8 cellular contexts compared by ENCODE assay signal in the genomic region with DNA sequence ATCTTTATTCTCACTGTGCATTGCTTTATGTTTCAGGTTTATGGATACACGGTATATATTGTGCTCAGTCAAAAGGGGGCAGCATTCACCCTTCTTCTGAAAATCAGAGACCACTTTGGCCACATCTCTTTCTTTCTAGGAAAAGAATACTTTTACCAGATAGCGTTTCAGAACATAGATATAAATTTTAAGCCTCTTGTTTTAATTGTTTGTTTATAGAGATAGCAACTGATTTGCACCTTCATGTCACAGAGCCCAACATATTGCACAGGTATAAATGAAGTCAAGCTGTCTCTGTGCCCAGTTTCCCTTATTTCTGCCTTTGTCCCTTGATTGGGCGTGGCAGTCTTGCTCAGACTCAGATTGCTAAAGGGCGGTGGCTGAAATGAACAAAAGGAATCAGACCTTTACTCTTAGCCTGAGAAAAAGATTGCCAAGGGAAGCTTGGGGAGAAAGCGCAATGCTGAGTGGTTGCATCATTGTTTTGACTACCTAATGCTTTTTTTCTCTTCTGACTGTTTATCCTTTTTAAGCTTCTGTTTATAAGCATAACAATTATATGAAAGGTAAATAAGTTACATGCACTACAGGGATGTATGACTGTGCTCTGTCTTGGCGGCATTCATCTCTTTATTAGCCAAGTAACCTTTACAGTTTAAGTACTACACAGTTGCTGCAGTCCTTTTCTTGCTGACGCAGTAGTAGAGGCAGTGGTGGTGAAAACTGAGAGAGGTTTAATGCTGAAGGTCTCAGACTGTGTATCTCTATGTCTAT.
DNase-seq lines count a peak whose midpoint lies in the region; ATAC-seq and TF ChIP-seq lines count a peak whose summit lies in the region.

No MANE protein-coding gene starts in this region.

- peak in 1 of 3 donors; percentile 52 for ATAC-seq in natural killer cell
- no peak for ATAC-seq in natural killer cell treated with Interleukin-12 subunit alpha and Interleukin-12 subunit beta and Interleukin-15 and Interleukin-18, amount 100 ng/mL, for 72 hours
- ATAC-seq in stimulated activated naive CD8-positive, alpha-beta T cell treated with anti-CD3 and anti-CD28 coated beads, Interleukin-15, Interleukin-2, amounts not matched to agents 100 U/mL and 50 U/mL, for 24 hours = no peak

- no peak for DNase-seq in natural killer cell
- no peak for DNase-seq in natural killer cell treated with Interleukin-12 subunit alpha and Interleukin-12 subunit beta and Interleukin-15 and Interleukin-18, amount 100 ng/mL, for 72 hours (ENCODE audit: low spot score)
- peak; percentile 82 for DNase-seq in HT1080 (ENCODE audit: low read depth)
- peak; percentile 83 for DNase-seq in NCI-H69 (lab: John Stamatoyannopoulos, UW)
- peak; percentile 53 for DNase-seq in brain pericyte (ENCODE audit: low read depth, low spot score)
- DNase-seq in iris pigment epithelial cell (ENCODE audit: low read depth) = peak; percentile 68
- DNase-seq in stimulated activated naive CD8-positive, alpha-beta T cell treated with anti-CD3 and anti-CD28 coated beads, Interleukin-15, Interleukin-2, amounts not matched to agents 100 U/mL and 50 U/mL, for 24 hours = peak; percentile 25
- DNase-seq in GM19240 (ENCODE audit: insufficient read length, low spot score) = no peak

- no peak overlapping the region for H3K4me3 Mint-ChIP-seq in natural killer cell
- no peak overlapping the region for H3K4me3 Mint-ChIP-seq in natural killer cell treated with Interleukin-12 subunit alpha and Interleukin-12 subunit beta and Interleukin-15 and Interleukin-18, amount 100 ng/mL, for 72 hours

- no peaks in the 10 kb centered on the region for H3K36me3 Mint-ChIP-seq in natural killer cell
- H3K36me3 Mint-ChIP-seq in natural killer cell treated with Interleukin-12 subunit alpha and Interleukin-12 subunit beta and Interleukin-15 and Interleukin-18, amount 100 ng/mL, for 72 hours = no peaks in the 10 kb centered on the region

- peaks cover 9 to 35% of the 10 kb centered on the region in 2 donors for H3K27me3 Mint-ChIP-seq in natural killer cell (ENCODE audit: low read depth in 2 of 2)
- peaks cover 4 to 8% of the 10 kb centered on the region in 2 donors for H3K27me3 Mint-ChIP-seq in natural killer cell treated with Interleukin-12 subunit alpha and Interleukin-12 subunit beta and Interleukin-15 and Interleukin-18, amount 100 ng/mL, for 72 hours

- H3K4me1 Mint-ChIP-seq in natural killer cell = no peaks in the 10 kb centered on the region
- H3K4me1 Mint-ChIP-seq in natural killer cell treated with Interleukin-12 subunit alpha and Interleukin-12 subunit beta and Interleukin-15 and Interleukin-18, amount 100 ng/mL, for 72 hours (ENCODE audit: low read depth in 2 of 2) = no peaks in the 10 kb centered on the region

- no peak overlapping the region for H3K27ac Mint-ChIP-seq in natural killer cell
- no peak overlapping the region for H3K27ac Mint-ChIP-seq in natural killer cell treated with Interleukin-12 subunit alpha and Interleukin-12 subunit beta and Interleukin-15 and Interleukin-18, amount 100 ng/mL, for 72 hours

- intact Hi-C loops in natural killer cell (cut with micrococcal nuclease) = loop anchor here (2.0 to 5.0 kb wide), 3 partner anchors 474 to 599 kb away; no protein-coding TSS in a partner anchor

- no peaks in the 10 kb centered on the region for H3K9me3 Mint-ChIP-seq in natural killer cell
- H3K9me3 Mint-ChIP-seq in natural killer cell treated with Interleukin-12 subunit alpha and Interleukin-12 subunit beta and Interleukin-15 and Interleukin-18, amount 100 ng/mL, for 72 hours = no peaks in the 10 kb centered on the region

- peak; percentile 21 for TF ChIP-seq CTCF in natural killer cell (IDR thresholded peaks at IDR 0.05)

Comparison
In these comparisons a context has a peak if more than half of its experiments do, and no peak if none do; other contexts are left out.
1. DNase-seq: peak in HT1080 (single experiment), NCI-H69 (single experiment), brain pericyte (single experiment), iris pigment epithelial cell (single experiment) and stimulated activated naive CD8-positive, alpha-beta T cell treated with anti-CD3 and anti-CD28 coated beads, Interleukin-15, Interleukin-2, amounts not matched to agents 100 U/mL and 50 U/mL, for 24 hours (single experiment); none in natural killer cell (single experiment), natural killer cell treated with Interleukin-12 subunit alpha and Interleukin-12 subunit beta and Interleukin-15 and Interleukin-18, amount 100 ng/mL, for 72 hours (single experiment) and GM19240 (single experiment).